In genomic region chr1:235930543-235930942, GRCh38 we compare ENCODE assay signal across 17 cellular contexts.
DNase-seq lines count a peak whose midpoint lies in the region; ATAC-seq and TF ChIP-seq lines count a peak whose summit lies in the region.
"Had no signal": no experiment of that assay in that cellular context is flagged by ENCODE, and none has a peak within 500 bp of the region (broad histone marks: within the 10 kb centered on the region; RNA-seq: fewer than 3 reads in every experiment).

No MANE protein-coding gene starts in this region.

- peak overlapping the region; percentile 41; the same call in 1 of the 2 replicates for H3K4me2 ChIP-seq in KMS-11
- H3K4me2 ChIP-seq: A549 had no signal

- H3K36me3 Mint-ChIP-seq in Calu3 (ENCODE audit: insufficient read depth, unreplicated experiment), result no peaks in the 10 kb centered on the region
- H3K36me3 Mint-ChIP-seq: CD4-positive, alpha-beta memory T cell had no signal

- H3K4me3 ChIP-seq in KMS-11 (IDR thresholded peaks at IDR 0.05; ENCODE audit: insufficient read depth, low read depth, low read length) (no peak overlapping the region), stomach (no peak overlapping the region)
- H3K4me3 ChIP-seq: A549, SK-N-MC had no signal

- DNase-seq in Calu3, result peak; percentile 35
- peak; percentile 55 for DNase-seq in left kidney (ENCODE audit: low read depth, low spot score)
- peak; percentile 49 for DNase-seq in stomach
- no peak for DNase-seq in NCI-H2196 treated with DMSO at 0.1 percent for 48 hours (lab: John Stamatoyannopoulos, UW; ENCODE audit: unreplicated experiment)
- DNase-seq in NCI-H1092 (lab: John Stamatoyannopoulos, UW), result no peak
- DNase-seq: CD4-positive, alpha-beta memory T cell; IMR-90; NCI-H1048; NCI-H1694; NCI-H2107; NCI-H345; NCI-H526 treated with DMSO at 0.1 percent for 48 hours; OCI-M1 had no signal

- no peak for TF ChIP-seq CTCF in Calu3 (IDR thresholded peaks at IDR 0.05; ENCODE audit: unreplicated experiment)
- TF ChIP-seq CTCF in KMS-11 (conservative IDR thresholded peaks at IDR 0.05; ENCODE audit: low read depth, low read length), result no peak
- no peak for TF ChIP-seq CTCF in stomach (IDR thresholded peaks at IDR 0.05)

- peaks cover 25% of the 10 kb centered on the region for H3K4me1 Mint-ChIP-seq in Calu3 (ENCODE audit: low read depth, unreplicated experiment)

- no peak overlapping the region for H3K4me3 Mint-ChIP-seq in Calu3 (ENCODE audit: low read depth, unreplicated experiment)

- H3K27me3 Mint-ChIP-seq in Calu3 (ENCODE audit: unreplicated experiment), result no peaks in the 10 kb centered on the region

- intact Hi-C loops in Calu3 (cut with micrococcal nuclease; ENCODE audit: unreplicated experiment) (no loop called here), stomach (cut with DNase I; ENCODE audit: low total_unique reads) (no loop called here)

- H3K36me3 ChIP-seq in KMS-11 (ENCODE audit: insufficient read depth), result no peaks in the 10 kb centered on the region
- no peaks in the 10 kb centered on the region for H3K36me3 ChIP-seq in stomach

- peaks cover 45% of the 10 kb centered on the region for H3K4me1 ChIP-seq in KMS-11 (ENCODE audit: low read depth, poor library complexity, severe bottlenecking)
- peaks cover 13 to 44% (median 34%) of the 10 kb centered on the region in 4 donors for H3K4me1 ChIP-seq in stomach
- H3K4me1 ChIP-seq: A549 had no signal

- no TSS peak for BruUV-seq in Calu3 (replicated peaks; lab: Mats Ljungman, UMichigan)

- H3K9me3 Mint-ChIP-seq in Calu3 (ENCODE audit: low read depth, unreplicated experiment), result no peaks in the 10 kb centered on the region
- H3K9me3 Mint-ChIP-seq: CD4-positive, alpha-beta memory T cell had no signal

- ATAC-seq in GM18909 (IDR thresholded peaks at IDR 0.05; ENCODE audit: poor library complexity, unreplicated experiment), result no peak
- ATAC-seq: A549 had no signal

- H3K27ac Mint-ChIP-seq in Calu3 (ENCODE audit: unreplicated experiment), result no peak overlapping the region

- H2AFZ ChIP-seq in KMS-11 (ENCODE audit: low read depth), result no peak overlapping the region

- no peak overlapping the region for H3K9ac ChIP-seq in KMS-11

- no peak for TF ChIP-seq EP300 in stomach (IDR thresholded peaks at IDR 0.05)

- no peaks in the 10 kb centered on the region for H3K27me3 ChIP-seq in KMS-11 (ENCODE audit: insufficient read depth, low read depth)
- H3K27me3 ChIP-seq in stomach, result no peaks in the 10 kb centered on the region

- H3K9me3 ChIP-seq in stomach, result no peaks in the 10 kb centered on the region
- H3K9me3 ChIP-seq: A549 had no signal

- WGBS in stomach, 5 donors, result 25 to 51% (median 36%) methylated on average over 8 of the region's 8 CpGs

- no peak overlapping the region for H3K27ac ChIP-seq in KMS-11
- peak overlapping the region in 3 of 5 donors; percentile 5 to 69 (median 49) for H3K27ac ChIP-seq in stomach
- H3K27ac ChIP-seq: A549, SK-N-MC had no signal

- no peaks in the 10 kb centered on the region for H3K79me2 ChIP-seq in KMS-11 (ENCODE audit: insufficient read depth, low read depth)

- CTCF ChIA-PET in Calu3 (lab: Charles Lee), result no interaction called here

- TF ChIP-seq POLR2A in stomach (IDR thresholded peaks at IDR 0.05), result no peak

- no peaks in the 10 kb centered on the region for H4K20me1 ChIP-seq in KMS-11 (ENCODE audit: insufficient read depth)

Comparison
In these comparisons a context has a peak if more than half of its experiments do, and no peak if none do; other contexts are left out.
1. DNase-seq: peak in Calu3 (single experiment), left kidney (single experiment) and stomach (single experiment); none in NCI-H2196 treated with DMSO at 0.1 percent for 48 hours (single experiment) and NCI-H1092 (single experiment).